In the genomic region with DNA sequence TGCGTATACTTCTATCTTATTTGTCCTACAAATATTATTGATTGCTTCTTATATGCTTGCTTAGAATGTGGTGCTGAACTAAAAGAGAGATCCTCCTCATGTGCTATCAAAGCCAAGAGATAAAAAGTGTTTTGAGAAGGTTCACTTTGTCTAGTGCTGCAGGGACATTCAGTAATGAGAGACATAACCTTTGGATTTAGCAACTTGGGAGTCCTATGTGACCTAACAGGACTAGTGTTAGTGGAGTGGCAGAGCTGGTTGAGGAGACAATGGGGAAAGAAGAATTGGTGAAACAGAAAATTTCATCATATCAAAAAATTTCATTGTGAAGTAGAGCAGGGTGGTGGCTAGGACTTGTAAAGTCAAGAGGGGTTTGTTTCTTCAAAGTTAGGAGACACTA, we compare ENCODE assay signal across 16 cellular contexts.
A peak's percentile ranks its signal among the peaks of the same experiment; 100 is the strongest.
DNase-seq lines count a peak whose midpoint lies in the region; ATAC-seq, FAIRE-seq and TF ChIP-seq lines count a peak whose summit lies in the region.
"Had no signal": no experiment of that assay in that cellular context is flagged by ENCODE, and none has a peak within 500 bp of the region (broad histone marks: within the 10 kb centered on the region; RNA-seq: fewer than 3 reads in every experiment).

No MANE protein-coding gene starts in this region.

- H3K36me3 Mint-ChIP-seq in chondrocyte (ENCODE audit: low read depth), result peaks cover 2% of the 10 kb centered on the region

- intact Hi-C loops in left ventricle myocardium superior (cut with micrococcal nuclease) (no loop called here), gastrocnemius medialis (cut with DNase I; ENCODE audit: low total_unique reads) (no loop called here), OCI-LY7 (cut with micrococcal nuclease; ENCODE audit: unreplicated experiment) (no loop called here)

- H3K9me3 Mint-ChIP-seq in chondrocyte (ENCODE audit: low read depth), result no peaks in the 10 kb centered on the region
- H3K9me3 Mint-ChIP-seq: CD4-positive, CD25-positive, alpha-beta regulatory T cell; HFFc6 had no signal

- no peaks in the 10 kb centered on the region for H3K27me3 Mint-ChIP-seq in chondrocyte (ENCODE audit: low read depth)
- H3K27me3 Mint-ChIP-seq: CD4-positive, CD25-positive, alpha-beta regulatory T cell had no signal

- no peak overlapping the region for H2AFZ ChIP-seq in OCI-LY7 (ENCODE audit: low read length)

- CTCF ChIA-PET in OCI-LY7 (lab: Charles Lee; ENCODE audit: unreplicated experiment), result no interaction called here

- H3K36me3 ChIP-seq in gastrocnemius medialis (no peaks in the 10 kb centered on the region), OCI-LY7 (ENCODE audit: insufficient read depth, low read length) (no peaks in the 10 kb centered on the region)

- no peak for DNase-seq in GM19239 (ENCODE audit: insufficient read length, low spot score)
- no peak for DNase-seq in chondrocyte (ENCODE audit: low spot score)
- DNase-seq in left ventricle myocardium superior, result no peak
- DNase-seq in gastrocnemius medialis, result no peak
- DNase-seq in OCI-LY7 (ENCODE audit: low spot score), result no peak
- no peak for DNase-seq in DMS 273 treated with DMSO at 0.1 percent for 48 hours (lab: John Stamatoyannopoulos, UW)
- DNase-seq in NK-92 treated with Interleukin-12 subunit alpha and Interleukin-12 subunit beta, amount 100 ng/mL, for 24 hours (lab: John Stamatoyannopoulos, UW), result no peak
- DNase-seq: ACHN; CD4-positive, CD25-positive, alpha-beta regulatory T cell; DMS79 treated with DMSO at 0.1 percent for 48 hours; EL; HCEC 1CT; HFFc6 had no signal

- H3K9me3 ChIP-seq in gastrocnemius medialis (no peaks in the 10 kb centered on the region), OCI-LY7 (ENCODE audit: low read length) (no peaks in the 10 kb centered on the region)
- H3K9me3 ChIP-seq: BLaER1 treated with 17β-estradiol and CSF1 and Interleukin-3, amounts not matched to agents 10 nM and 100 nM had no signal

- H3K79me2 ChIP-seq in OCI-LY7 (ENCODE audit: insufficient read depth, low read depth, low read length), result no peaks in the 10 kb centered on the region

- H3K27ac ChIP-seq in gastrocnemius medialis, result peak overlapping the region; percentile 32 to 61 (median 54)
- H3K27ac ChIP-seq in OCI-LY7 (ENCODE audit: low read depth, low read length, poor library complexity, severe bottlenecking), result no peak overlapping the region
- H3K27ac ChIP-seq: BLaER1 treated with 17β-estradiol and CSF1 and Interleukin-3, amounts not matched to agents 10 nM and 100 nM had no signal

- TF ChIP-seq CTCF in chondrocyte (IDR thresholded peaks at IDR 0.05), result no peak
- TF ChIP-seq CTCF in gastrocnemius medialis (IDR thresholded peaks at IDR 0.05 in 4 of 5, conservative IDR thresholded peaks at IDR 0.05 in 1 of 5), result no peak
- TF ChIP-seq CTCF in OCI-LY7 (conservative IDR thresholded peaks at IDR 0.05; ENCODE audit: low read length), result no peak

- in situ Hi-C loops in gastrocnemius medialis (cut with MboI; ENCODE audit: low sequenced_read_pairs in 4 of 4), result no loop called here

- peak; percentile 48 for FAIRE-seq in GM19239 (lab: Jason Lieb, UNC)
- FAIRE-seq: G401.6, GM12892 had no signal

- ATAC-seq in left ventricle myocardium superior (peak; percentile 50), gastrocnemius medialis (no peak)

- H3K27me3 ChIP-seq in gastrocnemius medialis, result no peaks in the 10 kb centered on the region
- H3K27me3 ChIP-seq: BLaER1 treated with 17β-estradiol and CSF1 and Interleukin-3, amounts not matched to agents 10 nM and 100 nM had no signal

- H3K27ac Mint-ChIP-seq in chondrocyte (ENCODE audit: unreplicated experiment), result peak overlapping the region; percentile 9
- H3K27ac Mint-ChIP-seq: CD4-positive, CD25-positive, alpha-beta regulatory T cell; HFFc6 had no signal

- H4K20me1 ChIP-seq in OCI-LY7 (ENCODE audit: insufficient read depth, low read length), result no peaks in the 10 kb centered on the region

- H3K4me3 Mint-ChIP-seq in chondrocyte (ENCODE audit: unreplicated experiment), result no peak overlapping the region
- H3K4me3 Mint-ChIP-seq: CD4-positive, CD25-positive, alpha-beta regulatory T cell; HFFc6 had no signal

- peaks cover 66 to 76% of the 10 kb centered on the region in 2 donors for H3K4me1 ChIP-seq in gastrocnemius medialis
- no peaks in the 10 kb centered on the region for H3K4me1 ChIP-seq in OCI-LY7 (ENCODE audit: insufficient read depth, low read length, poor library complexity, severe bottlenecking)
- H3K4me1 ChIP-seq: BLaER1 treated with 17β-estradiol and CSF1 and Interleukin-3, amounts not matched to agents 10 nM and 100 nM had no signal

- no peak overlapping the region for H3K4me2 ChIP-seq in OCI-LY7 (ENCODE audit: low read length)
- H3K4me2 ChIP-seq: BLaER1 treated with 17β-estradiol and CSF1 and Interleukin-3, amounts not matched to agents 10 nM and 100 nM had no signal

- TF ChIP-seq POLR2A in gastrocnemius medialis (IDR thresholded peaks at IDR 0.05), result no peak

- POLR2A ChIA-PET in OCI-LY7 (lab: Charles Lee), result no interaction called here

- peaks cover 27% of the 10 kb centered on the region for H3K4me1 Mint-ChIP-seq in chondrocyte (ENCODE audit: low read depth)

- BruUV-seq in OCI-LY7 (replicated peaks; lab: Mats Ljungman, UMichigan), result no TSS peak

- no peaks in the 10 kb centered on the region for H3K9me2 ChIP-seq in OCI-LY7 (ENCODE audit: insufficient read depth, low read length)

- H3K4me3 ChIP-seq in gastrocnemius medialis (no peak overlapping the region), OCI-LY7 (ENCODE audit: low read depth, low read length, poor library complexity, severe bottlenecking) (no peak overlapping the region)
- H3K4me3 ChIP-seq: BLaER1 treated with 17β-estradiol and CSF1 and Interleukin-3, amounts not matched to agents 10 nM and 100 nM had no signal
